ENCODE assay signal across 31 cellular contexts in the genomic region with DNA sequence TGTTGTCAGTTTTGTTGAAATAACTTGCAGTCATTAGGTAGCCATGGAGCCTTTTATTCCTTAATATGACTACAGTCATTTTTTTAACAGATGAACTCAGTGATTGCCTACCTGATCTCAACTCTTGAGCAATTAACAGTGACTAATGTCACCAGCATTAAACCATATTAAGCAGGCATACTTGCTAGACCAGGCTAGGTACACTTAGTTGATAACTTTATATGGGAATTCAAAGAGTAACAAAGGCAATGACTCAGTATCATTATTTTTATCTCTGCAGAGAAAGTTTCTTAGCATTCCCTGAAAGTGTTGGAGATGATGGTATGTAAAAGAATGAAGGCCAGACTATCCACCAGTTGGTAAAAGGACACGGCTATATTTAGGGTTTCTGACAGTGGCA. TPM values are rescaled to one million over a fixed set of nuclear protein-coding genes. Genes with fewer than 3 reads are reported as not detected.
DNase-seq lines count a peak whose midpoint lies in the region; ATAC-seq and TF ChIP-seq lines count a peak whose summit lies in the region.
"Had no signal": no experiment of that assay in that cellular context is flagged by ENCODE, and none has a peak within 500 bp of the region (broad histone marks: within the 10 kb centered on the region; RNA-seq: fewer than 3 reads in every experiment).

A gene (minus strand): TSS at position 28 of the 400 bp plus-strand sequence. CDS start 3,180 bp downstream, outside the sequence.

- no TSS peak for BruUV-seq in PC-9 (replicated peaks; lab: Mats Ljungman, UMichigan)

- H3K36me3 ChIP-seq in PC-9 (ENCODE audit: low read depth) = no peaks in the 10 kb centered on the region
- H3K36me3 ChIP-seq in osteoblast (ENCODE audit: insufficient read depth, low read length) = no peaks in the 10 kb centered on the region
- H3K36me3 ChIP-seq: BLaER1, cardiac muscle cell, lower lobe of right lung, spleen, uterus had no signal

- peaks cover 4% of the 10 kb centered on the region; the same call in 1 of the 2 replicates for H3K9me3 ChIP-seq in PC-9 (ENCODE audit: insufficient read depth, low read depth)
- no peaks in the 10 kb centered on the region for H3K9me3 ChIP-seq in osteoblast (ENCODE audit: low read depth, low read length)
- H3K9me3 ChIP-seq: lower lobe of right lung, uterus had no signal

- peaks cover 16% of the 10 kb centered on the region for H3F3A ChIP-seq in PC-9 (ENCODE audit: insufficient read depth, low read depth)

- no peaks in the 10 kb centered on the region for H3K27me3 ChIP-seq in PC-9 (ENCODE audit: insufficient read depth, low read depth)
- H3K27me3 ChIP-seq in foreskin keratinocyte = peaks cover 3% of the 10 kb centered on the region
- no peaks in the 10 kb centered on the region for H3K27me3 ChIP-seq in osteoblast (ENCODE audit: insufficient read depth, low read length)
- H3K27me3 ChIP-seq: BLaER1, cardiac muscle cell, hepatocyte, spleen, uterus had no signal

- peaks cover 42% of the 10 kb centered on the region for H3K4me1 ChIP-seq in PC-9 (replicated peaks; ENCODE audit: insufficient read depth)
- no peaks in the 10 kb centered on the region for H3K4me1 ChIP-seq in foreskin keratinocyte
- no peaks in the 10 kb centered on the region for H3K4me1 ChIP-seq in osteoblast (ENCODE audit: insufficient read depth, low read length)
- H3K4me1 ChIP-seq: lower lobe of right lung, spleen, uterus had no signal

- H3K27ac ChIP-seq in PC-9 = peak within 1 kb of the TSS; percentile 75
- no peak within 1 kb of the TSS for H3K27ac ChIP-seq in foreskin keratinocyte
- no peak within 1 kb of the TSS for H3K27ac ChIP-seq in osteoblast (ENCODE audit: low read depth, low read length)
- H3K27ac ChIP-seq: BLaER1, cardiac muscle cell, hepatocyte, KMS-11, lower lobe of right lung, SK-N-MC, spleen, uterus had no signal

- ATAC-seq in foreskin keratinocyte (peak; percentile 78), GM18520 (IDR thresholded peaks at IDR 0.05; ENCODE audit: unreplicated experiment) (no peak)
- ATAC-seq: lower lobe of right lung; Panc1; stimulated activated memory B cell treated with anti-CD40 and anti-IgM and Interleukin-4, amounts not matched to agents 10 μg/mL and 1 μg/mL and 100 μg/mL, for 72 hours; T-helper 17 cell had no signal

- H3K4me2 ChIP-seq in PC-9 (peak within 1 kb of the TSS; percentile 43), osteoblast (ENCODE audit: insufficient read depth, low read length) (no peak within 1 kb of the TSS)
- H3K4me2 ChIP-seq: BLaER1, hepatocyte, KMS-11 had no signal

- H3K4me3 ChIP-seq in PC-9 (no peak within 1 kb of the TSS), osteoblast (ENCODE audit: insufficient read depth, low read length) (no peak within 1 kb of the TSS)
- H3K4me3 ChIP-seq: BLaER1, cardiac muscle cell, hepatocyte, lower lobe of right lung, SK-N-MC, spleen, uterus had no signal

- H2AFZ ChIP-seq in PC-9 = no peak within 1 kb of the TSS
- no peak within 1 kb of the TSS for H2AFZ ChIP-seq in osteoblast (ENCODE audit: low read length)
- H2AFZ ChIP-seq: hepatocyte had no signal

- DNase-seq in A172 (ENCODE audit: low spot score) (peak; percentile 6), PC-9 (peak in 1 of 2 experiments; percentile 98), foreskin keratinocyte (peak; percentile 75 to 86), osteoblast (ENCODE audit: insufficient read length, low spot score, missing footprints) (peak; percentile 29), T-helper 1 cell (no peak), medulla oblongata (ENCODE audit: extremely low spot score) (no peak), AG20443 (ENCODE audit: low spot score) (no peak)
- DNase-seq: activated CD4-positive, alpha-beta T cell treated with anti-CD3 and anti-CD28 coated beads, Interleukin-2, amount 10 ng/mL, durations not matched to agents 24 days and 14 days; activated naive CD4-positive, alpha-beta T cell treated with Interleukin-2 at 50 U/mL for 16 hours; activated T-cell treated with anti-CD3 and anti-CD28 coated beads, Interleukin-2, amount 50 U/mL, for 48 hours; dermis blood vessel endothelial cell; H7; immature natural killer cell; lower lobe of right lung; MV-4-11; NCI-H510A treated with DMSO at 0.1 percent for 48 hours; NK-92 treated with Interleukin-12 subunit alpha and Interleukin-12 subunit beta, amount 100 ng/mL, for 24 hours; spleen; stimulated activated CD4-positive, alpha-beta T cell treated with anti-CD3 and anti-CD28 coated beads, Interleukin-4, amount 100 ng/mL, for 1 hour; T-helper 17 cell; uterus had no signal

- CTCF ChIA-PET in PC-9 (lab: Charles Lee) = no interaction called here

- POLR2A ChIA-PET in PC-9 (lab: Charles Lee; ENCODE audit: unreplicated experiment) = no interaction called here

- H3K79me2 ChIP-seq in PC-9 (ENCODE audit: low read depth) (no peaks in the 10 kb centered on the region), osteoblast (ENCODE audit: insufficient read depth, low read length) (no peaks in the 10 kb centered on the region)
- H3K79me2 ChIP-seq: hepatocyte had no signal

- intact Hi-C loops in PC-9 (cut with micrococcal nuclease; ENCODE audit: unreplicated experiment) = loop anchor here (5.0 kb wide), 2 partner anchors 64 to 160 kb away; a partner anchor contains a TSS

- no peak for TF ChIP-seq CTCF in PC-9 (conservative IDR thresholded peaks at IDR 0.05)
- no peak for TF ChIP-seq CTCF in foreskin keratinocyte (conservative IDR thresholded peaks at IDR 0.05)
- TF ChIP-seq CTCF in osteoblast (IDR thresholded peaks at IDR 0.05; ENCODE audit: extremely low read depth, low read depth, low read length) = no peak

- H4K20me1 ChIP-seq in PC-9 (ENCODE audit: insufficient read depth) (no peaks in the 10 kb centered on the region), osteoblast (ENCODE audit: insufficient read depth, low read length) (no peaks in the 10 kb centered on the region)
- H4K20me1 ChIP-seq: BLaER1 had no signal

- no peaks in the 10 kb centered on the region for H3K9me2 ChIP-seq in PC-9 (ENCODE audit: insufficient read depth)

RNA-seq across cellular contexts. Expression of the gene that starts here (rescaled TPM):
- total RNA-seq in A172 (2014; rRNA removed; shearing (Covaris generic)) = 0.29 TPM in 1 of 2 replicates, not detected in the other
- 0.22 and 0.23 TPM in 2 replicates for total RNA-seq in PC-9 (2021)
- total RNA-seq in foreskin keratinocyte = not detected in 2 replicates
- not detected in 2 replicates for polyA plus RNA-seq in foreskin keratinocyte
- under 0.01 TPM in 1 of 2 replicates, not detected in the other for total RNA-seq in osteoblast
- total RNA-seq: activated CD4-positive, alpha-beta T cell treated with anti-CD3 and anti-CD28 coated beads, Interleukin-2, amount 10 ng/mL, durations not matched to agents 24 days and 14 days; fibroblast of villous mesenchyme; H7; lower lobe of right lung; progenitor cell of endocrine pancreas; T-helper 17 cell had no signal
- polyA plus RNA-seq: cardiac muscle cell, hepatocyte, immature natural killer cell had no signal

Comparison
In these comparisons a context has a peak if more than half of its experiments do, and no peak if none do; other contexts are left out.
1. Peak in DNase-seq in A172; RNA of the gene not detected or under 1 TPM.
2. Peak in DNase-seq and ATAC-seq in foreskin keratinocyte; RNA of the gene not detected or under 1 TPM.
3. Peak in DNase-seq in osteoblast; RNA of the gene not detected or under 1 TPM.